1 cellular context compared by ENCODE assay signal in the genomic region with DNA sequence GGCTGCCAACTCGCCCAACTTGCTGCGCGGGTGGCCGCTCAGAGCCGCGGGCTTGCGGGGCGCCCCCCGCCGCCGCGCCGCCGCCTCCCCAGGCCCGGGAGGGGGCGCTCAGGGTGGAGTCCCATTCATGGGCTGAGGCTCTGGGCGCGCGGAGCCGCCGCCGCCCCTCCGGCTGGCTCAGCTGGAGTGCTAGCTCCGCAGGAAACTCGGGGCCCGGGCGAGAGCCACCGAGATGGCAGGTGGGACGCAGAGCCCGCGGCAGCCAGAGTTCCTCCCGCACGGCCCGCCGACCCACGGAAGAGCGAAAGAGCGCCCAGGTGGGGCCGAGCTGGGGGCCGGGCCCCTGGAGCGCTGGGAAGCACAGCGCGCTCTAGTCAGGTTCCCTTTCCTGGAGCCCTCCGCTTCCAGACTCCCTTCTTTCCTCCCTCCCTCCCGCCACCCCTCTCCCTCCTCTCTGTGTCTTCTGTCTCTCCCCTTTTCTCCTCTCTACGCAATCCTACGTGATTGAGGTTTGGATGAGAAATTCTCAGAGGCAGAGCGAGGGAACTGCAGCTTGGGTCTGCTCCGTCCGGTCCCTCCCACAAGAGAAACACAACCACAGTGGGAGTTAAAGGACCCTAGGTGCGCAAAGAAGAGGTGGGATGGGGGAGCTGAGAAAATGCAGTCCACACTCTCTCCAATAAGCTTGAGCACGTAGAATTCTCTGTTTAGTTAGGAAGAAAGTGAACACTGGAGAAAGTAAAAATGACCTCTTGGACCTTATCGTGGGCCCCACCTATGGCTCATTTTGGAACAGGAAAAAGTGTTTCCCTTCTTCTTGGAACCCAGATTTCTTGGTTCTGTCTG.
A peak's percentile ranks its signal among the peaks of the same experiment; 100 is the strongest.
TF ChIP-seq lines count a peak whose summit lies in the region.

No MANE protein-coding gene starts in this region.

TF ChIP-seq in HEK293, 187 proteins besides CTCF, POLR2A, EP300 and RAD21 (continued from another document and continues in another):
- TF ChIP-seq, protein P1, sequence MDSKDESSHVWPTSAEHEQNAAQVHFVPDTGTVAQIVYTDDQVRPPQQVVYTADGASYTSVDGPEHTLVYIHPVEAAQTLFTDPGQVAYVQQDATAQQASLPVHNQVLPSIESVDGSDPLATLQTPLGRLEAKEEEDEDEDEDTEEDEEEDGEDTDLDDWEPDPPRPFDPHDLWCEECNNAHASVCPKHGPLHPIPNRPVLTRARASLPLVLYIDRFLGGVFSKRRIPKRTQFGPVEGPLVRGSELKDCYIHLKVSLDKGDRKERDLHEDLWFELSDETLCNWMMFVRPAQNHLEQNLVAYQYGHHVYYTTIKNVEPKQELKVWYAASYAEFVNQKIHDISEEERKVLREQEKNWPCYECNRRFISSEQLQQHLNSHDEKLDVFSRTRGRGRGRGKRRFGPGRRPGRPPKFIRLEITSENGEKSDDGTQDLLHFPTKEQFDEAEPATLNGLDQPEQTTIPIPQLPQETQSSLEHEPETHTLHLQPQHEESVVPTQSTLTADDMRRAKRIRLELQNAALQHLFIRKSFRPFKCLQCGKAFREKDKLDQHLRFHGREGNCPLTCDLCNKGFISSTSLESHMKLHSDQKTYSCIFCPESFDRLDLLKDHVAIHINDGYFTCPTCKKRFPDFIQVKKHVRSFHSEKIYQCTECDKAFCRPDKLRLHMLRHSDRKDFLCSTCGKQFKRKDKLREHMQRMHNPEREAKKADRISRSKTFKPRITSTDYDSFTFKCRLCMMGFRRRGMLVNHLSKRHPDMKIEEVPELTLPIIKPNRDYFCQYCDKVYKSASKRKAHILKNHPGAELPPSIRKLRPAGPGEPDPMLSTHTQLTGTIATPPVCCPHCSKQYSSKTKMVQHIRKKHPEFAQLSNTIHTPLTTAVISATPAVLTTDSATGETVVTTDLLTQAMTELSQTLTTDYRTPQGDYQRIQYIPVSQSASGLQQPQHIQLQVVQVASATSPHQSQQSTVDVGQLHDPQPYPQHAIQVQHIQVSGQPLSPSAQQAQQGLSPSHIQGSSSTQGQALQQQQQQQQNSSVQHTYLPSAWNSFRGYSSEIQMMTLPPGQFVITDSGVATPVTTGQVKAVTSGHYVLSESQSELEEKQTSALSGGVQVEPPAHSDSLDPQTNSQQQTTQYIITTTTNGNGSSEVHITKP (tag by site-specific recombination; IDR thresholded peaks at IDR 0.05) = peak; percentile 79
- TF ChIP-seq KLF9 (tag by site-specific recombination; IDR thresholded peaks at IDR 0.05; ENCODE audit: low read depth) (no peak), GLI2 (tag by site-specific recombination; IDR thresholded peaks at IDR 0.05; ENCODE audit: borderline replicate concordance, low read depth) (no peak), ZNF248 (tag by site-specific recombination; IDR thresholded peaks at IDR 0.05) (no peak), ZNF621 (tag by site-specific recombination; IDR thresholded peaks at IDR 0.05) (no peak), KLF8 (tag by site-specific recombination; IDR thresholded peaks at IDR 0.05) (no peak), ZBTB21 (tag by site-specific recombination; IDR thresholded peaks at IDR 0.05) (0 out of 2 replicates have a peak, but pooled peaks have one; percentile 18), ZNF23 (tag by site-specific recombination; IDR thresholded peaks at IDR 0.05; ENCODE audit: borderline replicate concordance) (no peak), ZBTB48 (tag by site-specific recombination; IDR thresholded peaks at IDR 0.05) (no peak), ZBTB1 (tag by site-specific recombination; IDR thresholded peaks at IDR 0.05) (no peak), KLF16 (tag by site-specific recombination; IDR thresholded peaks at IDR 0.05) (0 out of 2 replicates have a peak, but pooled peaks have one; percentile 48), FEZF1 (tag by site-specific recombination; IDR thresholded peaks at IDR 0.05) (no peak), ZNF24 (tag by site-specific recombination; IDR thresholded peaks at IDR 0.05) (no peak), ZNF416 (tag by site-specific recombination; IDR thresholded peaks at IDR 0.05) (no peak), ZSCAN30 (tag by site-specific recombination; IDR thresholded peaks at IDR 0.05) (no peak), ZNF571 (tag by site-specific recombination; IDR thresholded peaks at IDR 0.05) (no peak), ZNF48 (tag by site-specific recombination; IDR thresholded peaks at IDR 0.05) (no peak), ZNF138 (tag by site-specific recombination; IDR thresholded peaks at IDR 0.05; ENCODE audit: borderline replicate concordance) (no peak), ZNF223 (tag by site-specific recombination; IDR thresholded peaks at IDR 0.05) (no peak), ZNF561 (tag by site-specific recombination; IDR thresholded peaks at IDR 0.05; ENCODE audit: borderline replicate concordance) (0 out of 2 replicates have a peak, but pooled peaks have one; percentile 15), ZFP69B (tag by site-specific recombination; IDR thresholded peaks at IDR 0.05) (peak; percentile 94), ZNF768 (tag by site-specific recombination; IDR thresholded peaks at IDR 0.05) (no peak), ZNF544 (tag by site-specific recombination; IDR thresholded peaks at IDR 0.05) (no peak), ZNF394 (tag by site-specific recombination; IDR thresholded peaks at IDR 0.05; ENCODE audit: borderline replicate concordance) (no peak; the same call in 1 of the 2 replicates), ZNF239 (tag by site-specific recombination; IDR thresholded peaks at IDR 0.05) (no peak)
- TF ChIP-seq, protein P2, sequence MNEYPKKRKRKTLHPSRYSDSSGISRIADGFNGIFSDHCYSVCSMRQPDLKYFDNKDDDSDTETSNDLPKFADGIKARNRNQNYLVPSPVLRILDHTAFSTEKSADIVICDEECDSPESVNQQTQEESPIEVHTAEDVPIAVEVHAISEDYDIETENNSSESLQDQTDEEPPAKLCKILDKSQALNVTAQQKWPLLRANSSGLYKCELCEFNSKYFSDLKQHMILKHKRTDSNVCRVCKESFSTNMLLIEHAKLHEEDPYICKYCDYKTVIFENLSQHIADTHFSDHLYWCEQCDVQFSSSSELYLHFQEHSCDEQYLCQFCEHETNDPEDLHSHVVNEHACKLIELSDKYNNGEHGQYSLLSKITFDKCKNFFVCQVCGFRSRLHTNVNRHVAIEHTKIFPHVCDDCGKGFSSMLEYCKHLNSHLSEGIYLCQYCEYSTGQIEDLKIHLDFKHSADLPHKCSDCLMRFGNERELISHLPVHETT (tag by site-specific recombination; IDR thresholded peaks at IDR 0.05) = no peak
- TF ChIP-seq, protein P3, sequence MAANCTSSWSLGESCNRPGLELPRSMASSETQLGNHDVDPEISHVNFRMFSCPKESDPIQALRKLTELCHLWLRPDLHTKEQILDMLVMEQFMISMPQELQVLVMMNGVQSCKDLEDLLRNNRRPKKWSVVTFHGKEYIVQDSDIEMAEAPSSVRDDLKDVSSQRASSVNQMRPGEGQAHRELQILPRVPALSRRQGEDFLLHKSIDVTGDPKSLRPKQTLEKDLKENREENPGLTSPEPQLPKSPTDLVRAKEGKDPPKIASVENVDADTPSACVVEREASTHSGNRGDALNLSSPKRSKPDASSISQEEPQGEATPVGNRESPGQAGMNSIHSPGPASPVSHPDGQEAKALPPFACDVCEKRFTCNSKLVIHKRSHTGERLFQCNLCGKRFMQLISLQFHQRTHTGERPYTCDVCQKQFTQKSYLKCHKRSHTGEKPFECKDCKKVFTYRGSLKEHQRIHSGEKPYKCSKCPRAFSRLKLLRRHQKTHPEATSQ (tag by site-specific recombination; IDR thresholded peaks at IDR 0.05) = no peak
- TF ChIP-seq, protein P4, sequence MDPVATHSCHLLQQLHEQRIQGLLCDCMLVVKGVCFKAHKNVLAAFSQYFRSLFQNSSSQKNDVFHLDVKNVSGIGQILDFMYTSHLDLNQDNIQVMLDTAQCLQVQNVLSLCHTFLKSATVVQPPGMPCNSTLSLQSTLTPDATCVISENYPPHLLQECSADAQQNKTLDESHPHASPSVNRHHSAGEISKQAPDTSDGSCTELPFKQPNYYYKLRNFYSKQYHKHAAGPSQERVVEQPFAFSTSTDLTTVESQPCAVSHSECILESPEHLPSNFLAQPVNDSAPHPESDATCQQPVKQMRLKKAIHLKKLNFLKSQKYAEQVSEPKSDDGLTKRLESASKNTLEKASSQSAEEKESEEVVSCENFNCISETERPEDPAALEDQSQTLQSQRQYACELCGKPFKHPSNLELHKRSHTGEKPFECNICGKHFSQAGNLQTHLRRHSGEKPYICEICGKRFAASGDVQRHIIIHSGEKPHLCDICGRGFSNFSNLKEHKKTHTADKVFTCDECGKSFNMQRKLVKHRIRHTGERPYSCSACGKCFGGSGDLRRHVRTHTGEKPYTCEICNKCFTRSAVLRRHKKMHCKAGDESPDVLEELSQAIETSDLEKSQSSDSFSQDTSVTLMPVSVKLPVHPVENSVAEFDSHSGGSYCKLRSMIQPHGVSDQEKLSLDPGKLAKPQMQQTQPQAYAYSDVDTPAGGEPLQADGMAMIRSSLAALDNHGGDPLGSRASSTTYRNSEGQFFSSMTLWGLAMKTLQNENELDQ (tag by site-specific recombination; IDR thresholded peaks at IDR 0.05; ENCODE audit: low read depth) = no peak
- TF ChIP-seq, protein P5, sequence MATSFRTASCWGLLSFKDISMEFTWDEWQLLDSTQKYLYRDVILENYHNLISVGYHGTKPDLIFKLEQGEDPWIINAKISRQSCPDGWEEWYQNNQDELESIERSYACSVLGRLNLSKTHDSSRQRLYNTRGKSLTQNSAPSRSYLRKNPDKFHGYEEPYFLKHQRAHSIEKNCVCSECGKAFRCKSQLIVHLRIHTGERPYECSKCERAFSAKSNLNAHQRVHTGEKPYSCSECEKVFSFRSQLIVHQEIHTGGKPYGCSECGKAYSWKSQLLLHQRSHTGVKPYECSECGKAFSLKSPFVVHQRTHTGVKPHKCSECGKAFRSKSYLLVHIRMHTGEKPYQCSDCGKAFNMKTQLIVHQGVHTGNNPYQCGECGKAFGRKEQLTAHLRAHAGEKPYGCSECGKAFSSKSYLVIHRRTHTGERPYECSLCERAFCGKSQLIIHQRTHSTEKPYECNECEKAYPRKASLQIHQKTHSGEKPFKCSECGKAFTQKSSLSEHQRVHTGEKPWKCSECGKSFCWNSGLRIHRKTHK (tag by site-specific recombination; IDR thresholded peaks at IDR 0.05) = no peak
- TF ChIP-seq, protein P6, sequence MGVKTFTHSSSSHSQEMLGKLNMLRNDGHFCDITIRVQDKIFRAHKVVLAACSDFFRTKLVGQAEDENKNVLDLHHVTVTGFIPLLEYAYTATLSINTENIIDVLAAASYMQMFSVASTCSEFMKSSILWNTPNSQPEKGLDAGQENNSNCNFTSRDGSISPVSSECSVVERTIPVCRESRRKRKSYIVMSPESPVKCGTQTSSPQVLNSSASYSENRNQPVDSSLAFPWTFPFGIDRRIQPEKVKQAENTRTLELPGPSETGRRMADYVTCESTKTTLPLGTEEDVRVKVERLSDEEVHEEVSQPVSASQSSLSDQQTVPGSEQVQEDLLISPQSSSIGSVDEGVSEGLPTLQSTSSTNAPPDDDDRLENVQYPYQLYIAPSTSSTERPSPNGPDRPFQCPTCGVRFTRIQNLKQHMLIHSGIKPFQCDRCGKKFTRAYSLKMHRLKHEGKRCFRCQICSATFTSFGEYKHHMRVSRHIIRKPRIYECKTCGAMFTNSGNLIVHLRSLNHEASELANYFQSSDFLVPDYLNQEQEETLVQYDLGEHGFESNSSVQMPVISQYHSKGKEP (tag by site-specific recombination; IDR thresholded peaks at IDR 0.05) = no peak
- TF ChIP-seq, protein P7, sequence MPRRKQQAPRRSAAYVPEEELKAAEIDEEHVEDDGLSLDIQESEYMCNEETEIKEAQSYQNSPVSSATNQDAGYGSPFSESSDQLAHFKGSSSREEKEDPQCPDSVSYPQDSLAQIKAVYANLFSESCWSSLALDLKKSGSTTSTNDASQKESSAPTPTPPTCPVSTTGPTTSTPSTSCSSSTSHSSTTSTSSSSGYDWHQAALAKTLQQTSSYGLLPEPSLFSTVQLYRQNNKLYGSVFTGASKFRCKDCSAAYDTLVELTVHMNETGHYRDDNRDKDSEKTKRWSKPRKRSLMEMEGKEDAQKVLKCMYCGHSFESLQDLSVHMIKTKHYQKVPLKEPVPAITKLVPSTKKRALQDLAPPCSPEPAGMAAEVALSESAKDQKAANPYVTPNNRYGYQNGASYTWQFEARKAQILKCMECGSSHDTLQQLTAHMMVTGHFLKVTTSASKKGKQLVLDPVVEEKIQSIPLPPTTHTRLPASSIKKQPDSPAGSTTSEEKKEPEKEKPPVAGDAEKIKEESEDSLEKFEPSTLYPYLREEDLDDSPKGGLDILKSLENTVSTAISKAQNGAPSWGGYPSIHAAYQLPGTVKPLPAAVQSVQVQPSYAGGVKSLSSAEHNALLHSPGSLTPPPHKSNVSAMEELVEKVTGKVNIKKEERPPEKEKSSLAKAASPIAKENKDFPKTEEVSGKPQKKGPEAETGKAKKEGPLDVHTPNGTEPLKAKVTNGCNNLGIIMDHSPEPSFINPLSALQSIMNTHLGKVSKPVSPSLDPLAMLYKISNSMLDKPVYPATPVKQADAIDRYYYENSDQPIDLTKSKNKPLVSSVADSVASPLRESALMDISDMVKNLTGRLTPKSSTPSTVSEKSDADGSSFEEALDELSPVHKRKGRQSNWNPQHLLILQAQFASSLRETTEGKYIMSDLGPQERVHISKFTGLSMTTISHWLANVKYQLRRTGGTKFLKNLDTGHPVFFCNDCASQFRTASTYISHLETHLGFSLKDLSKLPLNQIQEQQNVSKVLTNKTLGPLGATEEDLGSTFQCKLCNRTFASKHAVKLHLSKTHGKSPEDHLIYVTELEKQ (tag by site-specific recombination; IDR thresholded peaks at IDR 0.05; ENCODE audit: borderline replicate concordance) = no peak
- TF ChIP-seq, protein P8, sequence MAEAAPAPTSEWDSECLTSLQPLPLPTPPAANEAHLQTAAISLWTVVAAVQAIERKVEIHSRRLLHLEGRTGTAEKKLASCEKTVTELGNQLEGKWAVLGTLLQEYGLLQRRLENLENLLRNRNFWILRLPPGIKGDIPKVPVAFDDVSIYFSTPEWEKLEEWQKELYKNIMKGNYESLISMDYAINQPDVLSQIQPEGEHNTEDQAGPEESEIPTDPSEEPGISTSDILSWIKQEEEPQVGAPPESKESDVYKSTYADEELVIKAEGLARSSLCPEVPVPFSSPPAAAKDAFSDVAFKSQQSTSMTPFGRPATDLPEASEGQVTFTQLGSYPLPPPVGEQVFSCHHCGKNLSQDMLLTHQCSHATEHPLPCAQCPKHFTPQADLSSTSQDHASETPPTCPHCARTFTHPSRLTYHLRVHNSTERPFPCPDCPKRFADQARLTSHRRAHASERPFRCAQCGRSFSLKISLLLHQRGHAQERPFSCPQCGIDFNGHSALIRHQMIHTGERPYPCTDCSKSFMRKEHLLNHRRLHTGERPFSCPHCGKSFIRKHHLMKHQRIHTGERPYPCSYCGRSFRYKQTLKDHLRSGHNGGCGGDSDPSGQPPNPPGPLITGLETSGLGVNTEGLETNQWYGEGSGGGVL (tag by site-specific recombination; IDR thresholded peaks at IDR 0.05) = peak; percentile 91
- TF ChIP-seq, protein P9, sequence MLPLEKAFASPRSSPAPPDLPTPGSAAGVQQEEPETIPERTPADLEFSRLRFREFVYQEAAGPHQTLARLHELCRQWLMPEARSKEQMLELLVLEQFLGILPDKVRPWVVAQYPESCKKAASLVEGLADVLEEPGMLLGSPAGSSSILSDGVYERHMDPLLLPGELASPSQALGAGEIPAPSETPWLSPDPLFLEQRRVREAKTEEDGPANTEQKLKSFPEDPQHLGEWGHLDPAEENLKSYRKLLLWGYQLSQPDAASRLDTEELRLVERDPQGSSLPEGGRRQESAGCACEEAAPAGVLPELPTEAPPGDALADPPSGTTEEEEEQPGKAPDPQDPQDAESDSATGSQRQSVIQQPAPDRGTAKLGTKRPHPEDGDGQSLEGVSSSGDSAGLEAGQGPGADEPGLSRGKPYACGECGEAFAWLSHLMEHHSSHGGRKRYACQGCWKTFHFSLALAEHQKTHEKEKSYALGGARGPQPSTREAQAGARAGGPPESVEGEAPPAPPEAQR (tag by site-specific recombination; IDR thresholded peaks at IDR 0.05) = no peak
